Comparison of ENCODE assay signal across 1 cellular context in genomic region chr2:106800180-106800579, GRCh38.
A peak's percentile ranks its signal among the peaks of the same experiment; 100 is the strongest.
TF ChIP-seq lines count a peak whose summit lies in the region.

No MANE protein-coding gene starts in this region.

TF ChIP-seq in HepG2, 621 proteins besides CTCF, POLR2A, EP300 and RAD21 (continued from another document):
- TF ChIP-seq ZBTB40 (IDR thresholded peaks at IDR 0.05), result no peak
- TF ChIP-seq ZBTB40 (CRISPR knock-in tag; IDR thresholded peaks at IDR 0.05), result peak; percentile 54; the same call in 1 of the 2 replicates
- no peak for TF ChIP-seq ZBED4 (CRISPR knock-in tag; IDR thresholded peaks at IDR 0.05; ENCODE audit: borderline replicate concordance)
